ENCODE assay signal across 1 cellular context in the genomic region with DNA sequence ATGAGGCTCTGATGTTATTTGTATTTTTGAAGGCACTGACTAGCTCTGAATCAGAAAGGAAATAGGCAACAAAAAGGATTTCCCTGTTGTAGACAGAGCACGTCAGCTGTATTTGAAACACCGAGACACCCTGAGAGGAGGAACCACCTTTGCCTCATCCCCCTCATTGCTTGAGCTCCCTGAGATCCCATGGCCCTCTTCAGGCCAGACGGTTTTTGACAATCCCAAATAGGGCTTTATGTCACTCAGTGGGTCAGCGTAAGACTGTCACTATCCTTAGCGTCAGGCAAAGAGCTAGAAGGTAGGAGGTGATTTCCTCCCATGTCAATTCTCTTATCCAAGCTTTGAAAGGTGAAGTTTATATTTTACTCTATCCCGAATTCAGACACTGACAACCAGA.
TF ChIP-seq lines count a peak whose summit lies in the region.

No MANE protein-coding gene starts in this region.

TF ChIP-seq in WTC11, 78 proteins besides CTCF, POLR2A, EP300 and RAD21 (continued from another document):
- TF ChIP-seq, protein P1, sequence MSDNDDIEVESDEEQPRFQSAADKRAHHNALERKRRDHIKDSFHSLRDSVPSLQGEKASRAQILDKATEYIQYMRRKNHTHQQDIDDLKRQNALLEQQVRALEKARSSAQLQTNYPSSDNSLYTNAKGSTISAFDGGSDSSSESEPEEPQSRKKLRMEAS (CRISPR knock-in tag; IDR thresholded peaks at IDR 0.05): no peak
- TF ChIP-seq EMX1 (CRISPR knock-in tag; IDR thresholded peaks at IDR 0.05) (no peak), ZBTB21 (CRISPR knock-in tag; IDR thresholded peaks at IDR 0.05; ENCODE audit: borderline replicate concordance) (no peak), NFYB (CRISPR knock-in tag; conservative IDR thresholded peaks at IDR 0.05; ENCODE audit: low read depth) (no peak), HMGA2 (CRISPR knock-in tag; IDR thresholded peaks at IDR 0.05) (no peak)
- TF ChIP-seq, protein P2, sequence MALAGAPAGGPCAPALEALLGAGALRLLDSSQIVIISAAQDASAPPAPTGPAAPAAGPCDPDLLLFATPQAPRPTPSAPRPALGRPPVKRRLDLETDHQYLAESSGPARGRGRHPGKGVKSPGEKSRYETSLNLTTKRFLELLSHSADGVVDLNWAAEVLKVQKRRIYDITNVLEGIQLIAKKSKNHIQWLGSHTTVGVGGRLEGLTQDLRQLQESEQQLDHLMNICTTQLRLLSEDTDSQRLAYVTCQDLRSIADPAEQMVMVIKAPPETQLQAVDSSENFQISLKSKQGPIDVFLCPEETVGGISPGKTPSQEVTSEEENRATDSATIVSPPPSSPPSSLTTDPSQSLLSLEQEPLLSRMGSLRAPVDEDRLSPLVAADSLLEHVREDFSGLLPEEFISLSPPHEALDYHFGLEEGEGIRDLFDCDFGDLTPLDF (CRISPR knock-in tag; IDR thresholded peaks at IDR 0.05): no peak
